21 cellular contexts compared by ENCODE assay signal in the genomic region with DNA sequence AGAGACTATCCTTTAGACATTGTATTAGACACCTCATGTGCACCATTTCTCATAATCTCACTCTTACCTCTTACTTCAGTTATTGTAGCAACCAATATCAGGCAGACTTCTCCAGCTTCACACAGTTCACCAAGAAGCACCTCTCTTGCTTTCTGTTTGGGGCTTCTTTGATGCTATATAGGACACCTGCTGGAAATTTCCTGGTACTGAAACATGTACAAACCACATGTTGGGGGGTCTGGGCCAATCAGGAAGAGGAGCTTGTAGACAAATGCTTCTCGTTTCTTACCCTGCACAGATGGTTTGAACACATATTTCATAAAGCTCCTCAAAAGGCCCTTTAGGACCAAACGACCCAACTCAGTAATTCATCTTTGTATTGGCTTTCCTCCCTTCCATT.
A peak's percentile ranks its signal among the peaks of the same experiment; 100 is the strongest.
DNase-seq lines count a peak whose midpoint lies in the region; TF ChIP-seq lines count a peak whose summit lies in the region.
"Had no signal": no experiment of that assay in that cellular context is flagged by ENCODE, and none has a peak within 500 bp of the region (broad histone marks: within the 10 kb centered on the region; RNA-seq: fewer than 3 reads in every experiment).

No MANE protein-coding gene starts in this region.

- no peak overlapping the region for H3K27ac ChIP-seq in H9 (ENCODE audit: insufficient read length, low read depth, low read length)
- no peak overlapping the region for H3K27ac ChIP-seq in RWPE1
- H3K27ac ChIP-seq: SK-N-MC had no signal

- H2BK12ac ChIP-seq in H9 (ENCODE audit: insufficient read length, low read depth, low read length): no peak overlapping the region

- no peaks in the 10 kb centered on the region for H4K20me1 ChIP-seq in H9 (ENCODE audit: control insufficient read depth, insufficient read depth, insufficient read length)

- no peaks in the 10 kb centered on the region for H3K23me2 ChIP-seq in H9 (ENCODE audit: insufficient read length, low read depth, low read length, poor library complexity, severe bottlenecking)

- TF ChIP-seq CTCF in H9 (conservative IDR thresholded peaks at IDR 0.05): peak; percentile 25; the same call in 2 of the 3 replicates
- no peak for TF ChIP-seq CTCF in RWPE1 (conservative IDR thresholded peaks at IDR 0.05; ENCODE audit: low read depth)
- peak; percentile 12 for TF ChIP-seq CTCF in progenitor cell of endocrine pancreas (IDR thresholded peaks at IDR 0.05; ENCODE audit: unreplicated experiment)

- no peak overlapping the region for H2AFZ ChIP-seq in H9 (ENCODE audit: low read length)

- H3K9me3 Mint-ChIP-seq in H9 (no peaks in the 10 kb centered on the region; a peak in 1 of 5 replicates), progenitor cell of endocrine pancreas (ENCODE audit: low read depth) (no peaks in the 10 kb centered on the region)

- H4K5ac ChIP-seq in H9 (ENCODE audit: insufficient read length, low read depth, low read length): no peak overlapping the region

- no peaks in the 10 kb centered on the region; the same call in 1 of the 2 replicates for H3K4me1 ChIP-seq in H9 (ENCODE audit: insufficient read depth, low read length)

- H2BK15ac ChIP-seq in H9 (ENCODE audit: low read depth, low read length): no peak overlapping the region

- H3K9me3 ChIP-seq in H9 (ENCODE audit: control insufficient read depth, low read depth, low read length): no peaks in the 10 kb centered on the region

- H3K79me2 ChIP-seq in H9 (ENCODE audit: insufficient read depth, low read length): no peaks in the 10 kb centered on the region

- no peak overlapping the region for H4K8ac ChIP-seq in H9 (replicated peaks; ENCODE audit: insufficient read length, low read depth, low read length)

- H3K27ac Mint-ChIP-seq in H9: no peak overlapping the region
- H3K27ac Mint-ChIP-seq in progenitor cell of endocrine pancreas: no peak overlapping the region

- H2BK120ac ChIP-seq in H9 (ENCODE audit: low read depth, low read length, poor library complexity, severe bottlenecking): no peak overlapping the region

- H3K4me3 Mint-ChIP-seq in H9: no peak overlapping the region
- no peak overlapping the region for H3K4me3 Mint-ChIP-seq in progenitor cell of endocrine pancreas (ENCODE audit: low read depth)

- no peak overlapping the region for H3K56ac ChIP-seq in H9 (ENCODE audit: insufficient read length, low read depth, low read length)

- H2AK5ac ChIP-seq in H9 (ENCODE audit: insufficient read length, low read length): no peak overlapping the region

- H3K27me3 Mint-ChIP-seq in H9 (ENCODE audit: low read depth): no peaks in the 10 kb centered on the region; the same call in 1 of the 2 replicates
- H3K27me3 Mint-ChIP-seq in progenitor cell of endocrine pancreas: no peaks in the 10 kb centered on the region

- H3K4me2 ChIP-seq in H9 (ENCODE audit: insufficient read depth, insufficient read length, low read length): no peak overlapping the region

- H3K4ac ChIP-seq in H9 (ENCODE audit: low read depth, low read length): no peak overlapping the region

- H2BK5ac ChIP-seq in H9 (ENCODE audit: insufficient read length, low read length): no peak overlapping the region

- no peaks in the 10 kb centered on the region for H3K79me1 ChIP-seq in H9 (ENCODE audit: insufficient read depth, low read depth, low read length, poor library complexity, severe bottlenecking)

- H3K18ac ChIP-seq in H9 (ENCODE audit: insufficient read length, low read depth, low read length): no peak overlapping the region

- H3K27me3 ChIP-seq in H9 (ENCODE audit: insufficient read depth, low read length): no peaks in the 10 kb centered on the region

- H4K91ac ChIP-seq in H9 (ENCODE audit: insufficient read length, low read depth, low read length): no peak overlapping the region

- CTCF ChIA-PET in RWPE1 (lab: Yijun Ruan, JAX): no interaction called here

- no peaks in the 10 kb centered on the region for H3K36me3 Mint-ChIP-seq in H9 (ENCODE audit: insufficient read depth in 1 of 3, low read depth in 3 of 3)
- H3K36me3 Mint-ChIP-seq in progenitor cell of endocrine pancreas (ENCODE audit: insufficient read depth): no peaks in the 10 kb centered on the region

- H3K9ac ChIP-seq in H9 (ENCODE audit: extremely low read depth, insufficient read length, low read length): no peak overlapping the region

- DNase-seq in H9 (no peak), KBM-7 (peak; percentile 2), RWPE1 (ENCODE audit: low spot score) (peak; percentile 1), progenitor cell of endocrine pancreas (ENCODE audit: low spot score, unreplicated experiment) (no peak), cerebellum (ENCODE audit: low spot score) (no peak), NCI-H2107 treated with DMSO at 0.1 percent for 48 hours (lab: John Stamatoyannopoulos, UW; ENCODE audit: unreplicated experiment) (no peak), ureter (ENCODE audit: low spot score) (no peak)
- DNase-seq: ACHN; C1 segment of cervical spinal cord; GF-D8; H7; IMR-90; Kasumi-1; MM.1S; NCI-H1417; NCI-H187; NCI-H2171; NCI-H526; NK-92 treated with Interleukin-12 subunit alpha and Interleukin-12 subunit beta, amount 100 ng/mL, for 24 hours; SHP77 had no signal

- H3K14ac ChIP-seq in H9 (ENCODE audit: insufficient read depth, low read length): no peak overlapping the region

- H3K4me1 Mint-ChIP-seq in H9 (peaks cover 13 to 17% of the 10 kb centered on the region in 2 experiments), progenitor cell of endocrine pancreas (ENCODE audit: low read depth) (no peaks in the 10 kb centered on the region)

- no CpG with 5 or more reads among the region's 2 CpGs for WGBS in H9 (ENCODE audit: extremely low coverage, insufficient read length, low lambda C conversion rate)

- H2BK20ac ChIP-seq in H9 (ENCODE audit: low read depth, low read length, poor library complexity, severe bottlenecking): no peak overlapping the region

- H3K23ac ChIP-seq in H9 (ENCODE audit: insufficient read length, low read depth, low read length): no peak overlapping the region

- H3T11ph ChIP-seq in H9 (ENCODE audit: low read length): no peak overlapping the region

- POLR2A ChIA-PET in RWPE1 (lab: Yijun Ruan, JAX; ENCODE audit: low non-redundant PET): no interaction called here

- in situ Hi-C loops in KBM-7 (cut with MboI; ENCODE audit: low pct_unique_long_range_greater_than_20kb, low sequenced_read_pairs): no loop called here

Comparison
In these comparisons a context has a peak if more than half of its experiments do, and no peak if none do; other contexts are left out.
1. DNase-seq: peak in KBM-7 (single experiment) and RWPE1 (single experiment); none in H9 (single experiment), progenitor cell of endocrine pancreas (single experiment), cerebellum (single experiment), NCI-H2107 treated with DMSO at 0.1 percent for 48 hours (single experiment) and ureter (single experiment).